ENCODE assay signal across 22 cellular contexts in genomic region chr1:209767706-209768105, GRCh38. TPM values are rescaled to one million over a fixed set of nuclear protein-coding genes. Genes with fewer than 3 reads are reported as not detected.
DNase-seq lines count a peak whose midpoint lies in the region; ATAC-seq, FAIRE-seq and TF ChIP-seq lines count a peak whose summit lies in the region.
"Had no signal": no experiment of that assay in that cellular context is flagged by ENCODE, and none has a peak within 500 bp of the region (broad histone marks: within the 10 kb centered on the region; RNA-seq: fewer than 3 reads in every experiment).

No MANE protein-coding gene starts in this region.

- H3K14ac ChIP-seq in trophoblast cell (ENCODE audit: low read length), result no peak overlapping the region

- H2BK12ac ChIP-seq in trophoblast cell (ENCODE audit: low read length), result peak overlapping the region; percentile 21

- FAIRE-seq in D721Med (lab: Jason Lieb, UNC), result no peak
- FAIRE-seq: HepG2 had no signal

- no peaks in the 10 kb centered on the region for H3K27me3 ChIP-seq in CD8-positive, alpha-beta T cell (ENCODE audit: insufficient read depth, low read length)
- H3K27me3 ChIP-seq in trophoblast cell (ENCODE audit: insufficient read depth, low read length), result no peaks in the 10 kb centered on the region
- peaks cover 8% of the 10 kb centered on the region for H3K27me3 ChIP-seq in endodermal cell (ENCODE audit: control insufficient read depth, insufficient read depth, low read length, poor library complexity, severe bottlenecking)

- H3K9me3 Mint-ChIP-seq in CD8-positive, alpha-beta T cell, result no peaks in the 10 kb centered on the region
- H3K9me3 Mint-ChIP-seq in endodermal cell, result no peaks in the 10 kb centered on the region
- H3K9me3 Mint-ChIP-seq: activated B cell treated with CpG ODN at 0.5 μM for 24 hours; activated naive CD4-positive, alpha-beta T cell treated with anti-CD3 and anti-CD28 coated beads for 36 hours; nephron progenitor cell had no signal

- no peak overlapping the region for H2AFZ ChIP-seq in trophoblast cell (ENCODE audit: insufficient read depth, low read length, poor library complexity)

- H3K4me3 ChIP-seq in CD8-positive, alpha-beta T cell (ENCODE audit: low read depth, low read length), result peak overlapping the region; percentile 72
- H3K4me3 ChIP-seq in Jurkat, Clone E6-1 (ENCODE audit: low read length), result peak overlapping the region; percentile 69
- H3K4me3 ChIP-seq in trophoblast cell (ENCODE audit: low read depth, low read length) (no peak overlapping the region), endodermal cell (ENCODE audit: low read length) (no peak overlapping the region)
- H3K4me3 ChIP-seq: coronary artery, lung had no signal

- POLR2A ChIA-PET in CD8-positive, alpha-beta T cell (lab: Charles Lee), result interaction anchor here (1.1 to 23.3 kb wide), 4 partner anchors 13 to 60 kb away, joined by 3 to 377 read pairs (median 157); partner anchors contain the start of genes C1orf74, TRAF3IP3 and UTP25

- H3K9ac ChIP-seq in trophoblast cell (ENCODE audit: low read length), result no peak overlapping the region
- no peak overlapping the region for H3K9ac ChIP-seq in endodermal cell (ENCODE audit: extremely low read depth, low read length, poor library complexity, severe bottlenecking)

- H4K91ac ChIP-seq in trophoblast cell (ENCODE audit: low read depth, low read length), result peak overlapping the region; percentile 51

- intact Hi-C loops in CD8-positive, alpha-beta T cell (cut with DNase I, micrococcal nuclease), result loop anchor here (1.0 to 5.0 kb wide), 4 partner anchors 11 to 1810 kb away; partner anchors contain the start of genes TRAF3IP3 (in 2 of the 2), SLC30A1 (in 1 of the 2) and UTP25 (in 1 of the 2)

- no peaks in the 10 kb centered on the region for H3K27me3 Mint-ChIP-seq in CD8-positive, alpha-beta T cell (ENCODE audit: low read depth)
- H3K27me3 Mint-ChIP-seq in endodermal cell (ENCODE audit: insufficient read depth), result peaks cover 8% of the 10 kb centered on the region
- H3K27me3 Mint-ChIP-seq: activated B cell treated with CpG ODN at 0.5 μM for 24 hours had no signal

- peaks cover 22% of the 10 kb centered on the region for H3K36me3 ChIP-seq in CD8-positive, alpha-beta T cell (ENCODE audit: insufficient read depth, low read length)
- peaks cover 0 to 2% of the 10 kb centered on the region in 2 experiments for H3K36me3 ChIP-seq in trophoblast cell (ENCODE audit: control insufficient read depth in 1 of 2, insufficient read depth in 2 of 2, low read length in 2 of 2)
- H3K36me3 ChIP-seq in endodermal cell (ENCODE audit: control insufficient read depth, insufficient read depth, low read length), result no peaks in the 10 kb centered on the region

- H2BK120ac ChIP-seq in trophoblast cell (ENCODE audit: insufficient read depth, low read length, poor library complexity), result peak overlapping the region; percentile 42

- H3K36me3 Mint-ChIP-seq in CD8-positive, alpha-beta T cell, result peaks cover 59% of the 10 kb centered on the region
- no peaks in the 10 kb centered on the region for H3K36me3 Mint-ChIP-seq in endodermal cell (ENCODE audit: low read depth)

- H3K27ac Mint-ChIP-seq in CD8-positive, alpha-beta T cell, result no peak overlapping the region
- no peak overlapping the region for H3K27ac Mint-ChIP-seq in endodermal cell
- H3K27ac Mint-ChIP-seq: activated B cell treated with CpG ODN at 0.5 μM for 24 hours; activated naive CD4-positive, alpha-beta T cell treated with anti-CD3 and anti-CD28 coated beads for 36 hours; CD14-positive monocyte; nephron progenitor cell had no signal

- H4K8ac ChIP-seq in trophoblast cell (ENCODE audit: low read depth, low read length), result no peak overlapping the region

- peaks cover 68% of the 10 kb centered on the region for H3K4me1 ChIP-seq in CD8-positive, alpha-beta T cell (ENCODE audit: insufficient read depth, low read length)
- peaks cover 20 to 23% of the 10 kb centered on the region in 2 experiments for H3K4me1 ChIP-seq in trophoblast cell (ENCODE audit: control insufficient read depth in 1 of 2, insufficient read depth in 2 of 2, low read length in 2 of 2)
- no peaks in the 10 kb centered on the region for H3K4me1 ChIP-seq in endodermal cell (ENCODE audit: control insufficient read depth, insufficient read depth, low read length)

- peak overlapping the region; percentile 76 for H3K27ac ChIP-seq in CD8-positive, alpha-beta T cell (ENCODE audit: low read depth, low read length)
- no peak overlapping the region for H3K27ac ChIP-seq in trophoblast cell (ENCODE audit: low read depth, low read length)
- no peak overlapping the region for H3K27ac ChIP-seq in endodermal cell (ENCODE audit: low read depth, low read length)
- H3K27ac ChIP-seq: epithelial cell of prostate had no signal

- H3K23ac ChIP-seq in trophoblast cell (ENCODE audit: low read length), result no peak overlapping the region

- H4K12ac ChIP-seq in trophoblast cell (ENCODE audit: low read depth, low read length), result no peak overlapping the region

- no peak overlapping the region for H3K4ac ChIP-seq in trophoblast cell (ENCODE audit: low read depth, low read length)

- no peak overlapping the region for H3K4me2 ChIP-seq in trophoblast cell (ENCODE audit: low read length)

- H3K79me2 ChIP-seq in trophoblast cell (ENCODE audit: control insufficient read depth, insufficient read depth, low read length, poor library complexity), result peaks cover 2% of the 10 kb centered on the region

- H3K4me1 Mint-ChIP-seq in CD8-positive, alpha-beta T cell (ENCODE audit: low read depth), result peaks cover 54% of the 10 kb centered on the region
- H3K4me1 Mint-ChIP-seq in endodermal cell, result peaks cover 4% of the 10 kb centered on the region
- H3K4me1 Mint-ChIP-seq: nephron progenitor cell had no signal

- peak in 1 of 7 experiments; percentile 43 for DNase-seq in CD8-positive, alpha-beta T cell
- peak; percentile 70 for DNase-seq in Jurkat, Clone E6-1 (ENCODE audit: low read depth, low spot score)
- DNase-seq in OCI-M1 (lab: John Stamatoyannopoulos, UW), result peak; percentile 37
- no peak for DNase-seq in trophoblast cell
- no peak for DNase-seq in D721Med (ENCODE audit: insufficient read length, low spot score)
- no peak for DNase-seq in endodermal cell
- DNase-seq in RKO (ENCODE audit: low spot score), result no peak
- DNase-seq: H7, NCI-H1417 treated with DMSO at 0.1 percent for 48 hours, NCI-H446, nephron progenitor cell had no signal

- no peak overlapping the region for H2AK5ac ChIP-seq in trophoblast cell (ENCODE audit: low read length)

- H3K4me3 Mint-ChIP-seq in CD8-positive, alpha-beta T cell, result no peak overlapping the region
- no peak overlapping the region for H3K4me3 Mint-ChIP-seq in endodermal cell
- H3K4me3 Mint-ChIP-seq: activated naive CD4-positive, alpha-beta T cell treated with anti-CD3 and anti-CD28 coated beads for 36 hours; CD14-positive monocyte; nephron progenitor cell had no signal

- H3K9me3 ChIP-seq in CD8-positive, alpha-beta T cell (ENCODE audit: low read length), result no peaks in the 10 kb centered on the region
- peaks cover 14% of the 10 kb centered on the region for H3K9me3 ChIP-seq in trophoblast cell (ENCODE audit: insufficient read depth, low read depth, low read length)
- H3K9me3 ChIP-seq in endodermal cell (ENCODE audit: control insufficient read depth, low read length), result no peaks in the 10 kb centered on the region

- H3K18ac ChIP-seq in trophoblast cell (ENCODE audit: low read length), result no peak overlapping the region

- peak overlapping the region; percentile 24 for H2BK5ac ChIP-seq in trophoblast cell (ENCODE audit: low read depth, low read length, poor library complexity)

- peaks cover 19% of the 10 kb centered on the region for H3K79me1 ChIP-seq in trophoblast cell (ENCODE audit: low read length)

- CTCF ChIA-PET in CD8-positive, alpha-beta T cell (lab: Charles Lee), result interaction anchor here (1.0 to 8.0 kb wide), 9 partner anchors 13 to 191 kb away, joined by 3 to 88 read pairs (median 4); partner anchors contain the start of genes C1orf74 and TRAF3IP3

- no peak for ATAC-seq in CD8-positive, alpha-beta T cell
- no peak for ATAC-seq in HG03520 (IDR thresholded peaks at IDR 0.05; ENCODE audit: unreplicated experiment)
- ATAC-seq: HepG2 had no signal

- no peak for TF ChIP-seq CTCF in CD8-positive, alpha-beta T cell (IDR thresholded peaks at IDR 0.05)
- no peak for TF ChIP-seq CTCF in D721Med (IDR thresholded peaks at IDR 0.05; ENCODE audit: insufficient read depth, missing control alignments)
- no peak for TF ChIP-seq CTCF in endodermal cell (conservative IDR thresholded peaks at IDR 0.05)

RNA-seq across cellular contexts. Expression of gene TRAF3IP3, which starts 11.9 kb away (rescaled TPM):
- 100 to 1,000 TPM; 209 to 230 TPM for total RNA-seq in CD8-positive, alpha-beta T cell
- polyA plus RNA-seq in Jurkat, Clone E6-1 (2012; ENCODE audit: insufficient read depth, insufficient read length), result 126 TPM
- 0.54 and 0.63 TPM in 2 replicates for polyA plus RNA-seq in trophoblast cell (2013)
- total RNA-seq in endodermal cell, result not detected
- not detected for polyA plus RNA-seq in endodermal cell (2013, experiment 1 of 2)
- polyA plus RNA-seq in endodermal cell (2013, experiment 2 of 2), result not detected
- total RNA-seq: Daoy, glomerular endothelial cell, H7, HepG2, renal cortical epithelial cell had no signal
- polyA plus RNA-seq: HepG2 had no signal

RNA-seq across cellular contexts. Expression of gene C1orf74, which starts 16.7 kb away (rescaled TPM):
- total RNA-seq in CD8-positive, alpha-beta T cell, result under 1 TPM; 0.71 to 0.75 TPM
- polyA plus RNA-seq in Jurkat, Clone E6-1 (2012; ENCODE audit: insufficient read depth, insufficient read length), result 6.1 TPM
- polyA plus RNA-seq in trophoblast cell (2013), result 2.4 TPM in 2 replicates
- 1 to 10 TPM; 3.1 to 5.4 TPM for total RNA-seq in endodermal cell
- 2.8 TPM for polyA plus RNA-seq in endodermal cell (2013, experiment 1 of 2)
- polyA plus RNA-seq in endodermal cell (2013, experiment 2 of 2), result 2.7 TPM

RNA-seq across cellular contexts. Expression of gene IRF6, which starts 38.2 kb away (rescaled TPM):
- total RNA-seq in CD8-positive, alpha-beta T cell, result 1 to 10 TPM; 2.5 to 3.4 TPM
- not detected for polyA plus RNA-seq in Jurkat, Clone E6-1 (2012; ENCODE audit: insufficient read depth, insufficient read length)
- polyA plus RNA-seq in trophoblast cell (2013), result 15.9 and 17.9 TPM in 2 replicates
- total RNA-seq in endodermal cell, result 10 to 100 TPM; 13.8 to 18.2 TPM
- 0.64 TPM for polyA plus RNA-seq in endodermal cell (2013, experiment 1 of 2)
- 0.50 TPM for polyA plus RNA-seq in endodermal cell (2013, experiment 2 of 2)
- total RNA-seq: Daoy had no signal
- polyA plus RNA-seq: HepG2 had no signal

Comparison
In these comparisons a context has a peak if more than half of its experiments do, and no peak if none do; other contexts are left out.
1. DNase-seq: peak in Jurkat, Clone E6-1 (single experiment) and OCI-M1 (single experiment); none in trophoblast cell (0 of 2), D721Med (single experiment), endodermal cell (single experiment) and RKO (single experiment).
2. H3K4me3 ChIP-seq: peak in CD8-positive, alpha-beta T cell (single experiment) and Jurkat, Clone E6-1 (single experiment); none in trophoblast cell (single experiment) and endodermal cell (single experiment).
3. RNA of gene TRAF3IP3, which starts 11.9 kb away (total RNA-seq): 209 to 230 TPM in CD8-positive, alpha-beta T cell; not detected in endodermal cell; every median in the first group is over 100 times any median in the second.